ENCODE assay signal across 7 cellular contexts in genomic region chr4:165518658-165519057, GRCh38.
"Had no signal": no experiment of that assay in that cellular context is flagged by ENCODE, and none has a peak within 500 bp of the region (broad histone marks: within the 10 kb centered on the region; RNA-seq: fewer than 3 reads in every experiment).

No MANE protein-coding gene starts in this region.

- H3K9ac ChIP-seq: GM23248 had no signal

- H3K4me3 ChIP-seq: GM23248 had no signal

- H3K36me3 Mint-ChIP-seq: IgD-negative memory B cell had no signal

- H3K27ac Mint-ChIP-seq: H9, IgD-negative memory B cell had no signal

- H3K27ac ChIP-seq: GM23248 had no signal

- H2AFZ ChIP-seq: GM23248 had no signal

- H3K4me3 Mint-ChIP-seq: H9, IgD-negative memory B cell had no signal

- FAIRE-seq: H54, HTR-8/SVneo had no signal

- DNase-seq: GM23248, GOT3, H9, HCEC 1CT had no signal

- H3K4me1 Mint-ChIP-seq: H9, IgD-negative memory B cell had no signal

- H3K9me3 Mint-ChIP-seq: H9, IgD-negative memory B cell had no signal
